Comparison of ENCODE assay signal across 18 cellular contexts in genomic region chr5:175870820-175871447, GRCh38. TPM values are rescaled to one million over a fixed set of nuclear protein-coding genes. Genes with fewer than 3 reads are reported as not detected.
A peak's percentile ranks its signal among the peaks of the same experiment; 100 is the strongest.
DNase-seq lines count a peak whose midpoint lies in the region; FAIRE-seq and TF ChIP-seq lines count a peak whose summit lies in the region.
"Had no signal": no experiment of that assay in that cellular context is flagged by ENCODE, and none has a peak within 500 bp of the region (broad histone marks: within the 10 kb centered on the region; RNA-seq: fewer than 3 reads in every experiment).

No MANE protein-coding gene starts in this region.

- H3K4me1 ChIP-seq in ES-I3 (ENCODE audit: insufficient read depth, low read length) (peaks cover 29% of the 10 kb centered on the region), HEK293 (ENCODE audit: control insufficient read depth, insufficient read depth, low read length) (no peaks in the 10 kb centered on the region), GM23248 (ENCODE audit: insufficient read depth) (no peaks in the 10 kb centered on the region)

- WGBS in GM23248 (ENCODE audit: low coverage in 1 of 2, low lambda C conversion rate in 2 of 2, missing lambda C conversion rate in 2 of 2), 2 experiments: 24 to 30% methylated on average over 9 to 12 of the region's 12 CpGs

- no peaks in the 10 kb centered on the region for H3K79me2 ChIP-seq in GM23248 (ENCODE audit: insufficient read depth)

- H3K4me3 ChIP-seq in HEK293 (ENCODE audit: low read depth, low read length): no peak overlapping the region
- no peak overlapping the region for H3K4me3 ChIP-seq in bronchial epithelial cell (ENCODE audit: low read depth, low read length)
- H3K4me3 ChIP-seq in iPS-18c (ENCODE audit: insufficient read depth, low read depth, low read length): peak overlapping the region; percentile 57
- H3K4me3 ChIP-seq in GM23248: no peak overlapping the region
- H3K4me3 ChIP-seq: esophagus squamous epithelium, lung, transverse colon had no signal

- TF ChIP-seq CTCF in HEK293 (tag by site-specific recombination; IDR thresholded peaks at IDR 0.05) (no peak), bronchial epithelial cell (IDR thresholded peaks at IDR 0.05; ENCODE audit: insufficient read depth, low read length, severe bottlenecking) (no peak)

- no peaks in the 10 kb centered on the region for H3K9me2 ChIP-seq in GM23248 (ENCODE audit: insufficient read depth)

- no peaks in the 10 kb centered on the region for H3K9me3 ChIP-seq in ES-I3 (ENCODE audit: control insufficient read depth, insufficient read depth, low read length)
- H3K9me3 ChIP-seq in HEK293 (ENCODE audit: control insufficient read depth, insufficient read depth, low read depth, low read length): no peaks in the 10 kb centered on the region
- H3K9me3 ChIP-seq in iPS-18c (ENCODE audit: control insufficient read depth, insufficient read depth, low read length): no peaks in the 10 kb centered on the region
- no peaks in the 10 kb centered on the region for H3K9me3 ChIP-seq in GM23248 (ENCODE audit: low read depth)
- H3K9me3 ChIP-seq: esophagus squamous epithelium, transverse colon had no signal

- H3F3A ChIP-seq in GM23248 (ENCODE audit: insufficient read depth): no peaks in the 10 kb centered on the region

- POLR2A ChIA-PET in HEK293 (lab: Yijun Ruan, JAX): interaction anchor here (1.2 kb wide), 1 partner anchor 74 kb away, joined by 7 read pairs; no protein-coding TSS in a partner anchor

- H2AFZ ChIP-seq in GM23248: no peak overlapping the region

- in situ Hi-C loops in GM23248 (cut with MboI): no loop called here

- no peak for DNase-seq in bronchial epithelial cell (ENCODE audit: low read depth)
- DNase-seq in GM23248: no peak
- DNase-seq in D341Med (ENCODE audit: low spot score): no peak
- DNase-seq in central memory CD4-positive, alpha-beta T cell: no peak
- no peak for DNase-seq in activated naive CD4-positive, alpha-beta T cell (lab: John Stamatoyannopoulos, UW)
- DNase-seq: esophagus squamous epithelium had no signal

- no peaks in the 10 kb centered on the region for H3K36me3 ChIP-seq in ES-I3 (ENCODE audit: insufficient read depth, low read length)
- H3K36me3 ChIP-seq in HEK293 (ENCODE audit: control insufficient read depth in 2 of 2, insufficient read depth in 1 of 2, low read length in 2 of 2): no peaks in the 10 kb centered on the region
- no peaks in the 10 kb centered on the region for H3K36me3 ChIP-seq in bronchial epithelial cell (ENCODE audit: control insufficient read depth, insufficient read depth, low read length)
- H3K36me3 ChIP-seq in GM23248 (ENCODE audit: low read depth): no peaks in the 10 kb centered on the region
- H3K36me3 ChIP-seq: esophagus squamous epithelium, transverse colon had no signal

- no peak overlapping the region for H3K27ac ChIP-seq in HEK293 (ENCODE audit: extremely low read depth, low read depth, low read length)
- no peak overlapping the region for H3K27ac ChIP-seq in GM23248
- H3K27ac ChIP-seq: esophagus squamous epithelium, transverse colon had no signal

- H3K27me3 ChIP-seq in bronchial epithelial cell (ENCODE audit: control insufficient read depth, insufficient read depth, low read length) (peaks cover 3% of the 10 kb centered on the region), GM23248 (replicated peaks; ENCODE audit: insufficient read depth) (peaks cover 13% of the 10 kb centered on the region)

- CTCF ChIA-PET in HEK293 (lab: Yijun Ruan, JAX): interaction anchor here (0.6 to 5.4 kb wide), 7 partner anchors 14 to 337 kb away, joined by 3 to 35 read pairs (median 4); no protein-coding TSS in a partner anchor

- H3K9ac ChIP-seq in ES-I3 (ENCODE audit: low read depth, low read length) (peak overlapping the region; percentile 49; the same call in 1 of the 2 replicates), GM23248 (no peak overlapping the region)

- peak; percentile 99 for FAIRE-seq in bronchial epithelial cell (lab: Jason Lieb, UNC)
- FAIRE-seq: colon, D721Med, frontal cortex had no signal

- H4K20me1 ChIP-seq in GM23248 (ENCODE audit: insufficient read depth): no peaks in the 10 kb centered on the region

- H3K4me2 ChIP-seq in GM23248 (ENCODE audit: unreplicated experiment): no peak overlapping the region

TF ChIP-seq in HEK293, 187 proteins besides CTCF, POLR2A, EP300 and RAD21:
- peak; percentile 77 for TF ChIP-seq ZFHX2 (tag by site-specific recombination; conservative IDR thresholded peaks at IDR 0.05)
- peak; percentile 91 for TF ChIP-seq EGR2 (tag by site-specific recombination; IDR thresholded peaks at IDR 0.05; ENCODE audit: low read depth)
- TF ChIP-seq SCRT2 (tag by site-specific recombination; IDR thresholded peaks at IDR 0.05): peak; percentile 83
- TF ChIP-seq ZNF398 (tag by site-specific recombination; IDR thresholded peaks at IDR 0.05): peak; percentile 75
- TF ChIP-seq ZNF266 (tag by site-specific recombination; IDR thresholded peaks at IDR 0.05; ENCODE audit: low read depth): no peak

RNA-seq across cellular contexts. Expression of gene CPLX2, which starts 0.4 kb away (rescaled TPM):
- total RNA-seq in bronchial epithelial cell: not detected in 2 replicates
- not detected in 2 replicates for total RNA-seq in GM23248 (2014; rRNA removed; shearing (Covaris generic))
- not detected in 2 replicates for polyA plus RNA-seq in GM23248 (2016; fragmentation: Nextera tagmentation; extraction: Ambion mirVana)
- total RNA-seq: activated CD8-positive, alpha-beta T cell treated with anti-CD3 and anti-CD28 coated beads, Interleukin-2, amount 10 ng/mL, durations not matched to agents 7 days and 5 days; activated naive CD8-positive, alpha-beta T cell treated with anti-CD3 and anti-CD28 coated beads, Interleukin-2, amount 10 ng/mL, durations not matched to agents 7 days and 5 days; HT-29; skeletal muscle tissue had no signal
